Comparison of ENCODE assay signal across 18 cellular contexts in the genomic region with DNA sequence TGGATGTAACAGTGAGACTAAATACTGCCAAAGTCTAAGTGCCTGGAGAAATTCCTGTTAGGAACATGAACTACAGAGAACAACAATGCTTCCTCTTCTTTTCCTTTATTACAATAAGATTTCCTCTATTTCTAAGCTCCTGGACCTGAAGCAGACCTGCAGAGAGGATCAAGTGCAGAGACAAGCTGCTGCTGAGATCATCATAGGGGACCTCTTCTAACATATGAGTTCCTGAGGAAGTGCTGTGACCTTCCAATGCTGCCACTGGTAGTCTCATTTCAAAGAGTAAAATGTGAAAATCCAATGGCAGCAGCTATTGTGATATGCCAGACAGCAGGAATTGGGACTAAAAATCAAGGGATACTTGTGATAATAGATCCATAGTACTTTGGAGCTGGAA. TPM values are rescaled to one million over a fixed set of nuclear protein-coding genes. Genes with fewer than 3 reads are reported as not detected.
DNase-seq lines count a peak whose midpoint lies in the region; ATAC-seq and TF ChIP-seq lines count a peak whose summit lies in the region.
"Had no signal": no experiment of that assay in that cellular context is flagged by ENCODE, and none has a peak within 500 bp of the region (broad histone marks: within the 10 kb centered on the region; RNA-seq: fewer than 3 reads in every experiment).

No MANE protein-coding gene starts in this region.

- H3K27me3 Mint-ChIP-seq in neural progenitor cell (ENCODE audit: insufficient read depth, low read depth) = peaks cover 3% of the 10 kb centered on the region
- H3K27me3 Mint-ChIP-seq: CD4-positive, alpha-beta T cell had no signal

- H3K9me3 ChIP-seq in neural progenitor cell (ENCODE audit: low read depth) (no peaks in the 10 kb centered on the region), left ventricle myocardium inferior (replicated peaks) (no peaks in the 10 kb centered on the region)
- H3K9me3 ChIP-seq: BE2C, BLaER1, Caco-2 had no signal

- TF ChIP-seq CTCF in neural progenitor cell (IDR thresholded peaks at IDR 0.05) (no peak), left ventricle myocardium inferior (IDR thresholded peaks at IDR 0.05; ENCODE audit: borderline replicate concordance) (no peak)

- no peak for ATAC-seq in GM21390 (IDR thresholded peaks at IDR 0.05; ENCODE audit: unreplicated experiment)
- ATAC-seq: CD8-positive, alpha-beta T cell; GM12878 had no signal

- in situ Hi-C loops in G401 (cut with HindIII; ENCODE audit: low sequenced_read_pairs) = no loop called here

- no peaks in the 10 kb centered on the region for H3K9me3 Mint-ChIP-seq in neural progenitor cell
- H3K9me3 Mint-ChIP-seq: CD14-positive monocyte; CD4-positive, alpha-beta T cell; CD8-positive, alpha-beta T cell had no signal

- H4K20me1 ChIP-seq in neural progenitor cell (ENCODE audit: low read depth) = no peaks in the 10 kb centered on the region
- H4K20me1 ChIP-seq: BLaER1 had no signal

- H3K4me2 ChIP-seq in neural progenitor cell = no peak overlapping the region
- H3K4me2 ChIP-seq: BLaER1 had no signal

- H3K4me1 Mint-ChIP-seq in neural progenitor cell = peaks cover 46% of the 10 kb centered on the region

- H3F3A ChIP-seq in neural progenitor cell (ENCODE audit: low read depth) = peaks cover 22% of the 10 kb centered on the region

- no peak overlapping the region for H3K4me3 Mint-ChIP-seq in neural progenitor cell
- H3K4me3 Mint-ChIP-seq: CD14-positive monocyte; CD4-positive, alpha-beta T cell; CD8-positive, alpha-beta T cell had no signal

- H3K9ac ChIP-seq in neural progenitor cell = no peak overlapping the region
- H3K9ac ChIP-seq: BLaER1 had no signal

- H3K4me3 ChIP-seq in neural progenitor cell (no peak overlapping the region), left ventricle myocardium inferior (no peak overlapping the region)
- H3K4me3 ChIP-seq: BLaER1, GM12878 had no signal

- H3K4me1 ChIP-seq in neural progenitor cell (peaks cover 48% of the 10 kb centered on the region), left ventricle myocardium inferior (peaks cover 7% of the 10 kb centered on the region)
- H3K4me1 ChIP-seq: BE2C had no signal

- no peaks in the 10 kb centered on the region for H3K36me3 Mint-ChIP-seq in neural progenitor cell
- H3K36me3 Mint-ChIP-seq: CD14-positive monocyte; CD8-positive, alpha-beta T cell had no signal

- H3K36me3 ChIP-seq in neural progenitor cell (no peaks in the 10 kb centered on the region), left ventricle myocardium inferior (no peaks in the 10 kb centered on the region)
- H3K36me3 ChIP-seq: BE2C, BLaER1 had no signal

- intact Hi-C loops in left ventricle myocardium inferior (cut with micrococcal nuclease) = no loop called here

- no peak overlapping the region for H2AFZ ChIP-seq in neural progenitor cell (replicated peaks)

- H3K27me3 ChIP-seq in neural progenitor cell = no peaks in the 10 kb centered on the region
- H3K27me3 ChIP-seq in left ventricle myocardium inferior (ENCODE audit: low read depth) = no peaks in the 10 kb centered on the region
- H3K27me3 ChIP-seq: BLaER1 had no signal

- peak overlapping the region; percentile 38 for H3K27ac Mint-ChIP-seq in neural progenitor cell
- H3K27ac Mint-ChIP-seq: CD14-positive monocyte; CD4-positive, alpha-beta T cell; CD8-positive, alpha-beta T cell had no signal

- H3K79me2 ChIP-seq in neural progenitor cell (ENCODE audit: low read depth) = no peaks in the 10 kb centered on the region

- DNase-seq in G401 (ENCODE audit: low spot score) = peak; percentile 58
- DNase-seq in cerebellar cortex (ENCODE audit: low spot score) = peak; percentile 54
- DNase-seq in neural progenitor cell (ENCODE audit: low spot score) = no peak
- no peak for DNase-seq in activated T-cell treated with anti-CD3 and anti-CD28 coated beads, Interleukin-2, amount 50 U/mL, for 48 hours
- no peak for DNase-seq in left ventricle myocardium inferior
- DNase-seq: 8988T; ACHN; BE2C; Caco-2; Calu3; CD4-positive, alpha-beta T cell; CD8-positive, alpha-beta T cell; DMS79 treated with DMSO at 0.1 percent for 48 hours; GDM1 had no signal

- no peak overlapping the region for H3K27ac ChIP-seq in neural progenitor cell
- H3K27ac ChIP-seq in left ventricle myocardium inferior (replicated peaks) = no peak overlapping the region
- H3K27ac ChIP-seq: BLaER1 had no signal

RNA-seq across cellular contexts. Expression of a gene that starts 28.0 kb away (rescaled TPM):
- total RNA-seq in G401 (2014; rRNA removed; shearing (Covaris generic)) = 16.3 and 20.2 TPM in 2 replicates
- total RNA-seq in neural progenitor cell (ENCODE audit: low replicate concordance) = 214 and 366 TPM in 2 replicates
- 8.5 TPM for total RNA-seq in left ventricle myocardium inferior

Comparison
In these comparisons a context has a peak if more than half of its experiments do, and no peak if none do; other contexts are left out.
1. DNase-seq: peak in G401 (single experiment) and cerebellar cortex (single experiment); none in neural progenitor cell (single experiment), activated T-cell treated with anti-CD3 and anti-CD28 coated beads, Interleukin-2, amount 50 U/mL, for 48 hours (0 of 2) and left ventricle myocardium inferior (single experiment).
2. RNA of a gene that starts 28.0 kb away (total RNA-seq): 214 to 366 TPM in neural progenitor cell; 16.3 to 20.2 TPM in G401 and 8.5 TPM in left ventricle myocardium inferior (single experiment); every median in the first group is over 10 times any median in the second.